Comparison of ENCODE assay signal across 12 cellular contexts in the genomic region with DNA sequence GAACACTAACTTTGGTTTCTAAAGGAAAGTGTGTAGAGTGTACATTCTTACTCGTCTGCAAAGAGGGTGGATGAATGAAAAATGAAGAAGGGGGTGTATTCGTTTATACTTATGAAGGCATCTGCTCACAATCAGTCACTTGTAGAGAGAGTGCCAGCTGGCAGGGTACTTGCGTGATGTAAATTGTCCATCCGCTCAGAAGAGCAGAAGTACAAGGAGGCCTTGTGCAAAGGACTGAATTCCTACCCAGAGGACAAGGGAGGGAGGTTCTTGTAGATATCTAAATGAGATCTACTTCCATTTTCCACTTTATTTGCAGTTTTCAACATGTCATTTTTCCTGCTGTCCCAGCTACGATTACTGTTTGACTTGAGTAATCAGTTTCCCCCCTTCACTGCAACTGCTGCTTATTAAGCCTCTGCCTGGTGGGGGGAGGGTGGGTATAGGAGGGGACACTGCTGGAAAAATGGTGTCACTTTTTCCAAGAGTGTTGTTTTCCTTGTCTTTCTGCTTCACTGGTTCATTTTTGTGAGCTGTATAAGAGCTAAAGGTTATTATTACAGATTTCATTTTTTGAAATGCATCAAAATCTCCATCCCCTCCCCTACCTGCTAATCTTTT.
DNase-seq lines count a peak whose midpoint lies in the region; ATAC-seq and TF ChIP-seq lines count a peak whose summit lies in the region.
"Had no signal": no experiment of that assay in that cellular context is flagged by ENCODE, and none has a peak within 500 bp of the region (broad histone marks: within the 10 kb centered on the region; RNA-seq: fewer than 3 reads in every experiment).

No MANE protein-coding gene starts in this region.

- no peak overlapping the region for H3K4me3 ChIP-seq in osteoblast (ENCODE audit: insufficient read depth, low read length)

- peaks cover 100% of the 10 kb centered on the region for H3K79me2 ChIP-seq in osteoblast (ENCODE audit: insufficient read depth, low read length)
- H3K79me2 ChIP-seq: parathyroid adenoma had no signal

- H3K4me2 ChIP-seq in osteoblast (ENCODE audit: insufficient read depth, low read length), result peak overlapping the region; percentile 19

- H3K27me3 ChIP-seq in osteoblast (ENCODE audit: insufficient read depth, low read length), result no peaks in the 10 kb centered on the region

- peaks cover 70% of the 10 kb centered on the region for H4K20me1 ChIP-seq in osteoblast (ENCODE audit: insufficient read depth, low read length)

- no peak overlapping the region for H2AFZ ChIP-seq in osteoblast (ENCODE audit: low read length)
- H2AFZ ChIP-seq: parathyroid adenoma had no signal

- H3K27ac ChIP-seq in osteoblast (ENCODE audit: low read depth, low read length), result peak overlapping the region; percentile 29
- H3K27ac ChIP-seq: parathyroid adenoma had no signal

- peaks cover 45% of the 10 kb centered on the region for H3K4me1 ChIP-seq in osteoblast (ENCODE audit: insufficient read depth, low read length)
- H3K4me1 ChIP-seq: parathyroid adenoma had no signal

- TF ChIP-seq CTCF in osteoblast (IDR thresholded peaks at IDR 0.05; ENCODE audit: extremely low read depth, low read depth, low read length), result no peak

- DNase-seq in AG08396 (ENCODE audit: low spot score) (peak; percentile 34), NCI-H2171 (lab: John Stamatoyannopoulos, UW) (peak; percentile 66), fibroblast of the conjunctiva (ENCODE audit: low read depth) (peak; percentile 80), osteoblast (ENCODE audit: insufficient read length, low spot score, missing footprints) (no peak), NCI-H187 treated with DMSO at 0.1 percent for 48 hours (lab: John Stamatoyannopoulos, UW) (no peak)
- DNase-seq: activated CD4-positive, alpha-beta T cell treated with anti-CD3 and anti-CD28 coated beads, Interleukin-2, amount 50 U/mL, for 1 hour; amniotic stem cell had no signal

- H3K9me3 ChIP-seq in osteoblast (ENCODE audit: low read depth, low read length), result no peaks in the 10 kb centered on the region

- ATAC-seq in GM21526 (IDR thresholded peaks at IDR 0.05; ENCODE audit: low FRiP score, unreplicated experiment), result no peak
- ATAC-seq in activated CD4-positive, CD25-positive, alpha-beta regulatory T cell treated with anti-CD3 and anti-CD28 coated beads, Interleukin-2, amount 50 U/mL, for 24 hours, result no peak
- no peak for ATAC-seq in GM19351 (IDR thresholded peaks at IDR 0.05; ENCODE audit: unreplicated experiment)
- ATAC-seq: HCT116 had no signal

- peaks cover 6% of the 10 kb centered on the region for H3K36me3 ChIP-seq in osteoblast (ENCODE audit: insufficient read depth, low read length)

Comparison
In these comparisons a context has a peak if more than half of its experiments do, and no peak if none do; other contexts are left out.
1. DNase-seq: peak in AG08396 (single experiment), NCI-H2171 (single experiment) and fibroblast of the conjunctiva (single experiment); none in osteoblast (single experiment) and NCI-H187 treated with DMSO at 0.1 percent for 48 hours (single experiment).